Comparison of ENCODE assay signal across 10 cellular contexts in genomic region chr1:184212649-184213314, GRCh38.
A peak's percentile ranks its signal among the peaks of the same experiment; 100 is the strongest.
DNase-seq lines count a peak whose midpoint lies in the region; ATAC-seq, FAIRE-seq and TF ChIP-seq lines count a peak whose summit lies in the region.
"Had no signal": no experiment of that assay in that cellular context is flagged by ENCODE, and none has a peak within 500 bp of the region (broad histone marks: within the 10 kb centered on the region; RNA-seq: fewer than 3 reads in every experiment).

No MANE protein-coding gene starts in this region.

- no peaks in the 10 kb centered on the region for H3K9me3 ChIP-seq in A549
- H3K9me3 ChIP-seq in adipocyte (ENCODE audit: control insufficient read depth, low read length) = no peaks in the 10 kb centered on the region
- H3K9me3 ChIP-seq in kidney (ENCODE audit: control insufficient read depth in 1 of 2, low read length in 2 of 2) = no peaks in the 10 kb centered on the region

- H3K27ac ChIP-seq in A549 (0 out of 6 replicates have a peak overlapping the region, but pooled peaks of 1 of the 2 experiments have one; percentile 25), kidney (ENCODE audit: low read depth in 2 of 2, low read length in 2 of 2) (peak overlapping the region; percentile 56 to 59)

- no peak for TF ChIP-seq EP300 in A549 (IDR thresholded peaks at IDR 0.05)

- no peaks in the 10 kb centered on the region for H3K36me3 ChIP-seq in adipocyte (ENCODE audit: control insufficient read depth, insufficient read depth, low read length, severe bottlenecking)
- no peaks in the 10 kb centered on the region for H3K36me3 ChIP-seq in kidney (ENCODE audit: control insufficient read depth in 1 of 2, insufficient read depth in 2 of 2, low read length in 2 of 2)

- FAIRE-seq in A549 (lab: Jason Lieb, UNC) (no peak), HTR-8/SVneo (lab: Jason Lieb, UNC) (peak; percentile 31), kidney (lab: Jason Lieb, UNC) (no peak)

- peak in 1 of 2 experiments; percentile 58 for DNase-seq in A549 (ENCODE audit: low read depth in 1 of 2, low spot score in 1 of 2)
- DNase-seq in HTR-8/SVneo (ENCODE audit: insufficient read length, low spot score) = peak; percentile 47
- DNase-seq in adipocyte (ENCODE audit: low read depth) = peak; percentile 73
- peak; percentile 73 for DNase-seq in kidney
- no peak for DNase-seq in stimulated activated naive CD8-positive, alpha-beta T cell treated with anti-CD3 and anti-CD28 coated beads, Interleukin-15, Interleukin-2, amounts not matched to agents 100 U/mL and 50 U/mL, for 24 hours
- no peak for DNase-seq in GDM1 (lab: John Stamatoyannopoulos, UW)
- no peak for DNase-seq in inferior parietal cortex (ENCODE audit: extremely low spot score)
- DNase-seq: activated CD8-positive, alpha-beta memory T cell treated with anti-CD3 and anti-CD28 coated beads, Interleukin-2, amount 10 ng/mL, durations not matched to agents 7 days and 5 days; naive thymus-derived CD8-positive, alpha-beta T cell had no signal

- no peak for TF ChIP-seq RAD21 in A549 (conservative IDR thresholded peaks at IDR 0.05 in 1 of 2, IDR thresholded peaks at IDR 0.05 in 1 of 2)

- TF ChIP-seq CTCF in A549 (IDR thresholded peaks at IDR 0.05) (no peak), kidney (IDR thresholded peaks at IDR 0.05; ENCODE audit: borderline replicate concordance, extremely low read depth, insufficient read depth) (no peak)

- H3K4me3 ChIP-seq in A549 = no peak overlapping the region
- H3K4me3 ChIP-seq in adipocyte (ENCODE audit: low read length) = no peak overlapping the region
- no peak overlapping the region for H3K4me3 ChIP-seq in kidney (ENCODE audit: low read length in 2 of 2)

- ATAC-seq in A549 (peak; percentile 47 to 50; a peak in 4 of 6 replicates), GM19023 (IDR thresholded peaks at IDR 0.05; ENCODE audit: unreplicated experiment) (no peak)
- ATAC-seq in stimulated activated naive CD8-positive, alpha-beta T cell treated with anti-CD3 and anti-CD28 coated beads, Interleukin-15, Interleukin-2, amounts not matched to agents 100 U/mL and 50 U/mL, for 24 hours = no peak
- ATAC-seq: activated CD8-positive, alpha-beta memory T cell treated with anti-CD3 and anti-CD28 coated beads, Interleukin-2, amount 10 ng/mL, durations not matched to agents 7 days and 5 days; naive thymus-derived CD8-positive, alpha-beta T cell had no signal

- 0 out of 3 replicates have a peak overlapping the region, but pooled peaks have one; percentile 0 for H3K4me2 ChIP-seq in A549

- CTCF ChIA-PET in A549 (lab: Yijun Ruan, JAX) = interaction anchor here (1.3 to 3.7 kb wide), 2 partner anchors 10 to 297 kb away, joined by 3 to 28 read pairs; no protein-coding TSS in a partner anchor

- POLR2A ChIA-PET in A549 (lab: Yijun Ruan, JAX) = no interaction called here

- H3K27me3 ChIP-seq in adipocyte (replicated peaks; ENCODE audit: control insufficient read depth, insufficient read depth, low read length) = no peaks in the 10 kb centered on the region

- TF ChIP-seq POLR2A in A549 (IDR thresholded peaks at IDR 0.05; ENCODE audit: low read length) = no peak

- intact Hi-C loops in kidney (cut with DNase I) = no loop called here

- 48% methylated on average over 7 of the region's 7 CpGs for WGBS in A549 (ENCODE audit: missing lambda C conversion rate)

- H3K9ac ChIP-seq in adipocyte (ENCODE audit: low read length) (no peak overlapping the region), kidney (ENCODE audit: low read length in 2 of 2) (no peak overlapping the region)

- H3K4me1 ChIP-seq in A549 (no peaks in the 10 kb centered on the region), adipocyte (ENCODE audit: control insufficient read depth, insufficient read depth, low read length) (peaks cover 15% of the 10 kb centered on the region), kidney (ENCODE audit: control insufficient read depth in 1 of 2, insufficient read depth in 1 of 2, low read depth in 1 of 2, low read length in 2 of 2) (peaks cover 4 to 13% of the 10 kb centered on the region in 2 donors)

TF ChIP-seq in A549, 52 proteins besides CTCF, POLR2A, EP300 and RAD21:
- TF ChIP-seq NR3C1 (IDR thresholded peaks at IDR 0.05) (no peak), MAZ (IDR thresholded peaks at IDR 0.05; ENCODE audit: borderline replicate concordance, low read depth, low read length) (no peak), NPAS2 (CRISPR knock-in tag; IDR thresholded peaks at IDR 0.05; ENCODE audit: borderline replicate concordance) (no peak), BCL3 (IDR thresholded peaks at IDR 0.05) (no peak), SREBF2 (IDR thresholded peaks at IDR 0.05) (no peak), HOXB13 (CRISPR knock-in tag; IDR thresholded peaks at IDR 0.05; ENCODE audit: low read depth) (no peak), KDM5A (IDR thresholded peaks at IDR 0.05) (no peak), GATA3 (IDR thresholded peaks at IDR 0.05; ENCODE audit: borderline replicate concordance) (no peak), HOXA7 (CRISPR knock-in tag; IDR thresholded peaks at IDR 0.05) (no peak), CBX2 (IDR thresholded peaks at IDR 0.05; ENCODE audit: borderline replicate concordance, low read depth) (no peak), RCOR1 (IDR thresholded peaks at IDR 0.05; ENCODE audit: low read depth, low read length) (no peak)
- TF ChIP-seq, protein P1, sequence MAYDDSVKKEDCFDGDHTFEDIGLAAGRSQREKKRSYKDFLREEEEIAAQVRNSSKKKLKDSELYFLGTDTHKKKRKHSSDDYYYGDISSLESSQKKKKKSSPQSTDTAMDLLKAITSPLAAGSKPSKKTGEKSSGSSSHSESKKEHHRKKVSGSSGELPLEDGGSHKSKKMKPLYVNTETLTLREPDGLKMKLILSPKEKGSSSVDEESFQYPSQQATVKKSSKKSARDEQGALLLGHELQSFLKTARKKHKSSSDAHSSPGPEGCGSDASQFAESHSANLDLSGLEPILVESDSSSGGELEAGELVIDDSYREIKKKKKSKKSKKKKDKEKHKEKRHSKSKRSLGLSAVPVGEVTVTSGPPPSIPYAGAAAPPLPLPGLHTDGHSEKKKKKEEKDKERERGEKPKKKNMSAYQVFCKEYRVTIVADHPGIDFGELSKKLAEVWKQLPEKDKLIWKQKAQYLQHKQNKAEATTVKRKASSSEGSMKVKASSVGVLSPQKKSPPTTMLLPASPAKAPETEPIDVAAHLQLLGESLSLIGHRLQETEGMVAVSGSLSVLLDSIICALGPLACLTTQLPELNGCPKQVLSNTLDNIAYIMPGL (CRISPR knock-in tag; IDR thresholded peaks at IDR 0.05; ENCODE audit: borderline replicate concordance) = no peak
- TF ChIP-seq, protein P2, sequence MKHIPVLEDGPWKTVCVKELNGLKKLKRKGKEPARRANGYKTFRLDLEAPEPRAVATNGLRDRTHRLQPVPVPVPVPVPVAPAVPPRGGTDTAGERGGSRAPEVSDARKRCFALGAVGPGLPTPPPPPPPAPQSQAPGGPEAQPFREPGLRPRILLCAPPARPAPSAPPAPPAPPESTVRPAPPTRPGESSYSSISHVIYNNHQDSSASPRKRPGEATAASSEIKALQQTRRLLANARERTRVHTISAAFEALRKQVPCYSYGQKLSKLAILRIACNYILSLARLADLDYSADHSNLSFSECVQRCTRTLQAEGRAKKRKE (CRISPR knock-in tag; IDR thresholded peaks at IDR 0.05; ENCODE audit: low read depth) = no peak
- TF ChIP-seq, protein P3, sequence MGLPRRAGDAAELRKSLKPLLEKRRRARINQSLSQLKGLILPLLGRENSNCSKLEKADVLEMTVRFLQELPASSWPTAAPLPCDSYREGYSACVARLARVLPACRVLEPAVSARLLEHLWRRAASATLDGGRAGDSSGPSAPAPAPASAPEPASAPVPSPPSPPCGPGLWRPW (IDR thresholded peaks at IDR 0.05) = no peak

Comparison
In these comparisons a context has a peak if more than half of its experiments do, and no peak if none do; other contexts are left out.
1. ATAC-seq: peak in A549 (2 of 2); none in stimulated activated naive CD8-positive, alpha-beta T cell treated with anti-CD3 and anti-CD28 coated beads, Interleukin-15, Interleukin-2, amounts not matched to agents 100 U/mL and 50 U/mL, for 24 hours (single experiment) and GM19023 (single experiment).
2. DNase-seq: peak in HTR-8/SVneo (single experiment), adipocyte (single experiment) and kidney (single experiment); none in stimulated activated naive CD8-positive, alpha-beta T cell treated with anti-CD3 and anti-CD28 coated beads, Interleukin-15, Interleukin-2, amounts not matched to agents 100 U/mL and 50 U/mL, for 24 hours (single experiment), GDM1 (single experiment) and inferior parietal cortex (single experiment).